In the genomic region with DNA sequence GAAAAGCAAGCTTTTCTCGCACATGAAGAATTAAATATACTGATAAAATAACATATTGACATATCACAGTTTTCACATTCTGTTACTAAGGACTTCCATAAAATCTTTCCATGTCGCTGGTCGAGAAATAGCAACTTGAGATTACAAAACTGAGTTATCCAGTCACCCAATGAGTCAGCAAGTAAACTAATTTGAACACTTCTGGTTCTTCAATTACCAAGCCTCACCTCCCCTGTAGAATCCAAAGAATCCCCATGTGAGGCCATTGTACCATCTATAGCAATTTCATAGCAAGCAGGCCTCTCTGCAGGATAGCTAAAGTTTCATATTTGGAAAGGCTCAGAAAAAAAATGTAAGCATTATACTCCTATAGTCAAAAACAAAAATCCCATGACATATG, we compare ENCODE assay signal across 24 cellular contexts.
"Had no signal": no experiment of that assay in that cellular context is flagged by ENCODE, and none has a peak within 500 bp of the region (broad histone marks: within the 10 kb centered on the region; RNA-seq: fewer than 3 reads in every experiment).

No MANE protein-coding gene starts in this region.

- H3K4me3 Mint-ChIP-seq: activated naive CD8-positive, alpha-beta T cell treated with anti-CD3 and anti-CD28 coated beads for 36 hours; activated T-helper 1 cell treated with anti-CD3 and anti-CD28 coated beads, Interleukin-12 subunit alpha, Interleukin-12 subunit beta, Interleukin-2, Interleukin-4 antibody, amounts not matched to agents 30 ng/mL and 10 ng/mL and 1 ng/mL, durations not matched to agents 14 hours and 24 hours and 36 hours; dendritic cell treated with granulocyte-macrophage colony-stimulating factor and Interleukin-4, amounts not matched to agents 40 ng/mL and 50 ng/mL, for 4 days; naive B cell; neural crest cell; stimulated activated memory B cell treated with anti-CD40 and anti-IgM and Interleukin-4, amounts not matched to agents 10 μg/mL and 1 μg/mL and 100 μg/mL, for 72 hours had no signal

- H3K9me3 Mint-ChIP-seq: activated naive CD8-positive, alpha-beta T cell treated with anti-CD3 and anti-CD28 coated beads for 36 hours; activated T-helper 1 cell treated with anti-CD3 and anti-CD28 coated beads, Interleukin-12 subunit alpha, Interleukin-12 subunit beta, Interleukin-2, Interleukin-4 antibody, amounts not matched to agents 30 ng/mL and 10 ng/mL and 1 ng/mL, durations not matched to agents 14 hours and 24 hours and 36 hours; dendritic cell treated with granulocyte-macrophage colony-stimulating factor and Interleukin-4, amounts not matched to agents 40 ng/mL and 50 ng/mL, for 4 days; naive B cell; stimulated activated memory B cell treated with anti-CD40 and anti-IgM and Interleukin-4, amounts not matched to agents 10 μg/mL and 1 μg/mL and 100 μg/mL, for 72 hours had no signal

- H3K4me3 ChIP-seq: cardiac muscle cell, mucosa of descending colon, testis, upper lobe of left lung had no signal

- H3K36me3 ChIP-seq: cardiac muscle cell, upper lobe of left lung, WERI-Rb-1 had no signal

- ATAC-seq: foreskin keratinocyte; left lobe of liver; mucosa of descending colon; right cardiac atrium; stimulated activated memory B cell treated with anti-CD40 and anti-IgM and Interleukin-4, amounts not matched to agents 10 μg/mL and 1 μg/mL and 100 μg/mL, for 72 hours had no signal

- H3K36me3 Mint-ChIP-seq: activated naive CD8-positive, alpha-beta T cell treated with anti-CD3 and anti-CD28 coated beads for 36 hours; naive B cell; stimulated activated memory B cell treated with anti-CD40 and anti-IgM and Interleukin-4, amounts not matched to agents 10 μg/mL and 1 μg/mL and 100 μg/mL, for 72 hours had no signal

- H3K4me1 ChIP-seq: foreskin keratinocyte, testis, upper lobe of left lung had no signal

- H3K4me1 Mint-ChIP-seq: activated naive CD8-positive, alpha-beta T cell treated with anti-CD3 and anti-CD28 coated beads for 36 hours had no signal

- H3K27me3 Mint-ChIP-seq: progenitor cell of endocrine pancreas; stimulated activated memory B cell treated with anti-CD40 and anti-IgM and Interleukin-4, amounts not matched to agents 10 μg/mL and 1 μg/mL and 100 μg/mL, for 72 hours had no signal

- H3K27ac Mint-ChIP-seq: activated naive CD8-positive, alpha-beta T cell treated with anti-CD3 and anti-CD28 coated beads for 36 hours; activated T-helper 1 cell treated with anti-CD3 and anti-CD28 coated beads, Interleukin-12 subunit alpha, Interleukin-12 subunit beta, Interleukin-2, Interleukin-4 antibody, amounts not matched to agents 30 ng/mL and 10 ng/mL and 1 ng/mL, durations not matched to agents 14 hours and 24 hours and 36 hours; dendritic cell treated with granulocyte-macrophage colony-stimulating factor and Interleukin-4, amounts not matched to agents 40 ng/mL and 50 ng/mL, for 4 days; naive B cell; progenitor cell of endocrine pancreas; stimulated activated memory B cell treated with anti-CD40 and anti-IgM and Interleukin-4, amounts not matched to agents 10 μg/mL and 1 μg/mL and 100 μg/mL, for 72 hours had no signal

- H3K27ac ChIP-seq: cardiac muscle cell, foreskin keratinocyte, testis, upper lobe of left lung, WERI-Rb-1 had no signal

- H3K9me3 ChIP-seq: mucosa of descending colon, testis, upper lobe of left lung had no signal

- H3K27me3 ChIP-seq: cardiac muscle cell, testis, upper lobe of left lung had no signal

- DNase-seq: activated CD4-positive, alpha-beta T cell treated with anti-CD3 and anti-CD28 coated beads for 1 hour; activated naive CD8-positive, alpha-beta T cell treated with anti-CD3 and anti-CD28 coated beads for 36 hours; amniotic stem cell; effector memory CD4-positive, alpha-beta T cell; foreskin keratinocyte; glutamatergic neuron; hippocampal formation; mucosa of descending colon; naive B cell; right cardiac atrium; small intestine; stimulated activated CD4-positive, alpha-beta T cell treated with anti-CD3 and anti-CD28 coated beads, Interleukin-4, amount 100 ng/mL, for 24 hours; SW 1271; T-helper 2 cell; testis; upper lobe of left lung; WERI-Rb-1 had no signal
